Comparison of ENCODE assay signal across 7 cellular contexts in the genomic region with DNA sequence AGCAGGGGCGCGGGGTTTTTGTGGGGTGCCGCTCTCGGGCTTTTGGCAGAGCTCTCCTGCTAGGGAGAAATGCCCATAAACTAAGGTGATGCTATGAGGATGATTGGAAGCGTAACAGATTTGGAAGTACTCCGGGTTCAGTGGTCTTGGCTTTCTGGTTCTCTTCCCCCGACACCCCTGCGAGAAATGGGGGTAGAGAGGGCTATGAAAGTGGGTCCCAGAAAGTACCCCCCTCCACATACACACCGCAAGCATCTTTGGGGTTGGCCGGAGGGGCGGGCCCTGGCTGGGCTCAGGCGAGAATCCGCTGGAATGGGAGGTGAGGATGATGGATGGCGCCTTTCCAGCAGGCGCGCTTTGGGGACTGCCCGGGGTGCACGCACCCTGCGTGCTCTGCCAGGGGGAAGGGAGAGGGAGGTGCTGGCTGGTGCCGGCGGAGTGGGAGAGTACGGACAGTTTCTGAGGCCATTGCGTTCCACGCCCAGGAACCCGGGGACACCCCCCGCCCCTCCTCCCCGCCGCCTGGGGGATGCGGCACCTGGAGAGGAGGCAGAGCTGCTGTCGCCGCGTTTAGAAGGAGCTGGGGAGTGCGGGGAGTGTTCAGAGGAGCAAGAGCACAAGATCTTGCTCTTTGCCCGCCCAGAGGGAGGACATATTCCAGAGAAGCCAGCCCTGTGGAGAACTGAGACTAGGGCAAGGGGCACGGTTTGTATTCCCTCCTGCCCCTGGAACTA. TPM values are rescaled to one million over a fixed set of nuclear protein-coding genes. Genes with fewer than 3 reads are reported as not detected.
A peak's percentile ranks its signal among the peaks of the same experiment; 100 is the strongest.
DNase-seq lines count a peak whose midpoint lies in the region; ATAC-seq, FAIRE-seq and TF ChIP-seq lines count a peak whose summit lies in the region.

No MANE protein-coding gene starts in this region.

- H3K27ac ChIP-seq in heart right ventricle (peak overlapping the region in 5 of 10 donors; percentile 11 to 90 (median 84)), pancreas (no peak overlapping the region)

- H3K9me3 ChIP-seq in heart right ventricle = no peaks in the 10 kb centered on the region
- no peaks in the 10 kb centered on the region for H3K9me3 ChIP-seq in pancreas

- peaks cover 7% of the 10 kb centered on the region for H3K27me3 Mint-ChIP-seq in activated T-helper 17 cell treated with anti-CD3 and anti-CD28 coated beads, Interleukin-2, amount 50 U/mL, for 72 hours

- peaks cover 9% of the 10 kb centered on the region for H3K4me1 Mint-ChIP-seq in activated T-helper 17 cell treated with anti-CD3 and anti-CD28 coated beads, Interleukin-2, amount 50 U/mL, for 72 hours

- peak overlapping the region; percentile 68 to 93 (median 86) for H3K4me3 ChIP-seq in heart right ventricle
- peak overlapping the region; percentile 79 to 95 (median 86) for H3K4me3 ChIP-seq in pancreas

- DNase-seq in KBM-7 (peak; percentile 6), heart right ventricle (peak; percentile 8 to 54), pancreas (peak; percentile 14 to 77 (median 36)), GM12892 (ENCODE audit: insufficient read length) (no peak)

- ATAC-seq in activated T-helper 17 cell treated with anti-CD3 and anti-CD28 coated beads, Interleukin-2, amount 50 U/mL, for 72 hours (replicated peaks) = peak; percentile 51
- ATAC-seq in heart right ventricle (peak in 1 of 8 donors; percentile 10), pancreas (no peak), GM21390 (IDR thresholded peaks at IDR 0.05; ENCODE audit: unreplicated experiment) (no peak), GM19397 (IDR thresholded peaks at IDR 0.05; ENCODE audit: unreplicated experiment) (no peak)

- TF ChIP-seq CTCF in heart right ventricle (IDR thresholded peaks at IDR 0.05) (no peak), pancreas (IDR thresholded peaks at IDR 0.05) (no peak)

- peaks cover 0 to 45% (median 38%) of the 10 kb centered on the region in 9 donors for H3K4me1 ChIP-seq in heart right ventricle
- H3K4me1 ChIP-seq in pancreas = peaks cover 0 to 5% (median 0%) of the 10 kb centered on the region in 3 donors

- FAIRE-seq in pancreas (lab: Jason Lieb, UNC) (no peak), GM12892 (lab: Jason Lieb, UNC) (no peak)

- 1% methylated on average over 35 of the region's 35 CpGs for WGBS in heart right ventricle, 2 donors
- WGBS in pancreas, 2 donors = 2 to 6% methylated on average over 35 of the region's 35 CpGs

- intact Hi-C loops in heart right ventricle (cut with DNase I) (loop anchor here in 5 of 10 donors (10.0 kb wide), 6 partner anchors 62 to 412 kb away; no protein-coding TSS in a partner anchor), pancreas (cut with DNase I) (no loop called here)

- H3K36me3 ChIP-seq in heart right ventricle (no peaks in the 10 kb centered on the region), pancreas (no peaks in the 10 kb centered on the region)

- H3K27me3 ChIP-seq in heart right ventricle (peaks cover 0 to 22% (median 0%) of the 10 kb centered on the region in 7 donors), pancreas (no peaks in the 10 kb centered on the region)

- H3K36me3 Mint-ChIP-seq in activated T-helper 17 cell treated with anti-CD3 and anti-CD28 coated beads, Interleukin-2, amount 50 U/mL, for 72 hours (ENCODE audit: low read depth) = no peaks in the 10 kb centered on the region

- peak overlapping the region; percentile 95 for H3K4me3 Mint-ChIP-seq in activated T-helper 17 cell treated with anti-CD3 and anti-CD28 coated beads, Interleukin-2, amount 50 U/mL, for 72 hours

- TF ChIP-seq POLR2A in GM12892 (IDR thresholded peaks at IDR 0.05; ENCODE audit: low read depth, low read length) = no peak

- in situ Hi-C loops in KBM-7 (cut with MboI; ENCODE audit: low pct_unique_long_range_greater_than_20kb, low sequenced_read_pairs) = loop anchor here (25.0 kb wide), 1 partner anchor 820 kb away; no protein-coding TSS in a partner anchor

- H3K9me3 Mint-ChIP-seq in activated T-helper 17 cell treated with anti-CD3 and anti-CD28 coated beads, Interleukin-2, amount 50 U/mL, for 72 hours = no peaks in the 10 kb centered on the region

- H3K27ac Mint-ChIP-seq in activated T-helper 17 cell treated with anti-CD3 and anti-CD28 coated beads, Interleukin-2, amount 50 U/mL, for 72 hours = no peak overlapping the region

RNA-seq across cellular contexts. Expression of gene PCSK5, which starts 1.9 kb away (rescaled TPM):
- 1 to 10 TPM; 1.6 to 3.8 TPM for total RNA-seq in activated T-helper 17 cell treated with anti-CD3 and anti-CD28 coated beads, Interleukin-2, amount 50 U/mL, for 72 hours
- 1 to 10 TPM; 3.3 to 8.3 (median 6.4) TPM for total RNA-seq in heart right ventricle
- 1 to 10 TPM; 1.8 to 1.9 TPM for polyA plus RNA-seq in heart right ventricle
- total RNA-seq in pancreas = 10 to 100 TPM in 1 of 6 donors, 1 to 10 TPM in 5; 3.9 to 10.3 (median 4.8) TPM
- polyA plus RNA-seq in pancreas = 1 to 10 TPM in 1 of 2 donors, under 1 TPM in 1; 0.99 to 1.5 TPM
- polyA plus RNA-seq in GM12892 (2012; ENCODE audit: missing spikeins) = 0.06 TPM
